Comparison of ENCODE assay signal across 8 cellular contexts in the genomic region with DNA sequence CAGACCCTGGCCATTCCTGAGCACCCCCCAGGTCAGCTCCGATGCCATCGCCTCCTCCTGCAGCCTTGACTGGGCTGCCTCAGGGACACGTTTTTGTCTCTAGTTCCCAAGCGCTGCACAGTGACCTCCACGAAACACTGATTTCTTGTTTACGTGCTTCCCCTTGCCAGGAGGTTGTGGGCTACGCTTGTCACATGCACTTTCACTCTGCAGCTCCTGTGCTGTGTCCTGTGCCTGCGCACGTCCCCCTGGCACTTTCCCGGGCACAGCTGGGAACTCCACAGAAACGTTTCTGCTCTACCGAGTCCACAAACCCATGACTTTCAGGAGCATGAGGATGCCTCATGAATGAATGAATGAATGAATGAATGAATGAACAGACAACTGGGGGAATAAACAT.
"Had no signal": no experiment of that assay in that cellular context is flagged by ENCODE, and none has a peak within 500 bp of the region (broad histone marks: within the 10 kb centered on the region; RNA-seq: fewer than 3 reads in every experiment).

No MANE protein-coding gene starts in this region.

- H3K4me3 ChIP-seq: GM23338 had no signal

- H3K27ac ChIP-seq: HL-60 had no signal

- DNase-seq: H9, HCEC 1CT had no signal

- H3K4me3 Mint-ChIP-seq: GM23338, H9, IgD-negative memory B cell had no signal

- H3K27me3 Mint-ChIP-seq: IgD-negative memory B cell had no signal

- H2AFZ ChIP-seq: GM23338 had no signal

- H3K36me3 Mint-ChIP-seq: IgD-negative memory B cell had no signal

- H3K27ac Mint-ChIP-seq: GM23338, H9, IgD-negative memory B cell had no signal

- FAIRE-seq: H1, H54, HepG2 had no signal

- H3K4me1 Mint-ChIP-seq: GM23338, IgD-negative memory B cell had no signal

- ATAC-seq: GM23338, HepG2 had no signal

- H3K4me2 ChIP-seq: GM23338 had no signal
